3 cellular contexts compared by ENCODE assay signal in the genomic region with DNA sequence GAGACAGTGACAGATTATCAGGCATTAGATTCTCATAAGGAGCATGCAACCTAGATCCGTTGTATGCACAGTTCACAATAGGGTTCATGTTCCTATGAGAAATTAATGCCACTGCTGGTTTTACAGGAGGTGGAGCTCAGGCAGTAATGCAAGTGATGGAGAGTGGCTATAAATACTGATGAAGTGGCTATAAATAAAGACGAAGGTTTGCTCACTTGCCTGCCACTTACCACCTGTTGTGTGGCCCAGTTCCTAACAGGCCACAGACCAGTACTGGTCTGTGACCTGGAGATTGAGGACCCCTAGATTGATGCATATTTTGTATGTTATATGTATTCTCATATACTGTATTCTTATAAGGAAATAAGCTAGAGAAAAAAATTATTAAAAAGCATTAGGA.
"Had no signal": no experiment of that assay in that cellular context is flagged by ENCODE, and none has a peak within 500 bp of the region (broad histone marks: within the 10 kb centered on the region; RNA-seq: fewer than 3 reads in every experiment).

No MANE protein-coding gene starts in this region.

- H3K4me3 ChIP-seq: GM12878 had no signal

- ATAC-seq: GM12878 had no signal

- DNase-seq: GDM1, GF-D8 had no signal
